In genomic region chr2:240513544-240514287, GRCh38 we compare ENCODE assay signal across 2 cellular contexts.
TF ChIP-seq lines count a peak whose summit lies in the region.

No MANE protein-coding gene starts in this region.

TF ChIP-seq in Ishikawa, 13 proteins besides CTCF, POLR2A, EP300 and RAD21 (continued from another document):
- TF ChIP-seq USF1 (IDR thresholded peaks at IDR 0.05) (no peak), TCF12 (IDR thresholded peaks at IDR 0.05; ENCODE audit: low read depth) (no peak), EGR1 (IDR thresholded peaks at IDR 0.05) (no peak), REST (IDR thresholded peaks at IDR 0.05; ENCODE audit: low read depth) (no peak), TAF1 (IDR thresholded peaks at IDR 0.05; ENCODE audit: low read depth) (no peak), CREB1 (IDR thresholded peaks at IDR 0.05; ENCODE audit: low read depth) (no peak), ZBTB7A (IDR thresholded peaks at IDR 0.05; ENCODE audit: low read depth) (no peak)

TF ChIP-seq in K562, 482 proteins besides CTCF, POLR2A, EP300 and RAD21 (continued from another document):
- TF ChIP-seq ZBTB33 (CRISPR knock-in tag; IDR thresholded peaks at IDR 0.05) (0 out of 2 replicates have a peak, but pooled peaks have one; percentile 21), RFX1 (IDR thresholded peaks at IDR 0.05) (peak; percentile 45), PHF21A (IDR thresholded peaks at IDR 0.05; ENCODE audit: borderline replicate concordance, low read depth) (no peak), HDAC3 (IDR thresholded peaks at IDR 0.05; ENCODE audit: borderline replicate concordance, partially characterized antibody) (no peak), RBM34 (IDR thresholded peaks at IDR 0.05; ENCODE audit: borderline replicate concordance, insufficient read depth, low read length) (no peak), PCBP2 (IDR thresholded peaks at IDR 0.05; ENCODE audit: low read depth, low read length, poor library complexity, severe bottlenecking) (no peak), ZFX (CRISPR knock-in tag; IDR thresholded peaks at IDR 0.05) (no peak), BRD4 (IDR thresholded peaks at IDR 0.05) (no peak), SMC3 (conservative IDR thresholded peaks at IDR 0.05; ENCODE audit: insufficient read depth, low read depth, low read length) (peak; percentile 81), TFAP4 (CRISPR knock-in tag; IDR thresholded peaks at IDR 0.05; ENCODE audit: borderline replicate concordance) (peak; percentile 46; the same call in 1 of the 2 replicates), KLF13 (tag; IDR thresholded peaks at IDR 0.05; ENCODE audit: borderline replicate concordance, low read depth) (0 out of 2 replicates have a peak, but pooled peaks have one; percentile 20), RB1 (IDR thresholded peaks at IDR 0.05; ENCODE audit: low read depth) (0 out of 2 replicates have a peak, but pooled peaks have one; percentile 33), ATF7 (IDR thresholded peaks at IDR 0.05) (0 out of 2 replicates have a peak, but pooled peaks have one; percentile 47), LARP7 (IDR thresholded peaks at IDR 0.05) (no peak), EZH2 (IDR thresholded peaks at IDR 0.05; ENCODE audit: borderline replicate concordance, low read depth, low read length) (no peak), POLR2G (IDR thresholded peaks at IDR 0.05; ENCODE audit: low read depth, low read length) (0 out of 2 replicates have a peak, but pooled peaks have one; percentile 14), ZKSCAN3 (CRISPR knock-in tag; IDR thresholded peaks at IDR 0.05) (no peak), CC2D1A (IDR thresholded peaks at IDR 0.05) (peak; percentile 27; the same call in 1 of the 2 replicates), CREM (IDR thresholded peaks at IDR 0.05; ENCODE audit: low read depth) (0 out of 2 replicates have a peak, but pooled peaks have one; percentile 41), SP1 (CRISPR knock-in tag; IDR thresholded peaks at IDR 0.05) (peak; percentile 56), STAG1 (CRISPR knock-in tag; IDR thresholded peaks at IDR 0.05; ENCODE audit: borderline replicate concordance) (peak; percentile 77; the same call in 1 of the 2 replicates), DEAF1 (CRISPR knock-in tag; IDR thresholded peaks at IDR 0.05) (peak; percentile 54), ILK (tag; IDR thresholded peaks at IDR 0.05; ENCODE audit: borderline replicate concordance, low read depth) (no peak), MEF2A (IDR thresholded peaks at IDR 0.05; ENCODE audit: control insufficient read depth, low read depth, low read length) (no peak), JUND (IDR thresholded peaks at IDR 0.05; ENCODE audit: borderline replicate concordance, low read depth, low read length) (0 out of 2 replicates have a peak, but pooled peaks have one; percentile 6), JUND (tag; IDR thresholded peaks at IDR 0.05; ENCODE audit: borderline replicate concordance, low read depth, low read length) (peak; percentile 29; the same call in 1 of the 3 replicates)
